In genomic region chr5:105563842-105564241, GRCh38 we compare ENCODE assay signal across 23 cellular contexts.
DNase-seq lines count a peak whose midpoint lies in the region; ATAC-seq, FAIRE-seq and TF ChIP-seq lines count a peak whose summit lies in the region.
"Had no signal": no experiment of that assay in that cellular context is flagged by ENCODE, and none has a peak within 500 bp of the region (broad histone marks: within the 10 kb centered on the region; RNA-seq: fewer than 3 reads in every experiment).

No MANE protein-coding gene starts in this region.

- no peaks in the 10 kb centered on the region for H3K9me3 Mint-ChIP-seq in GM23338
- no peaks in the 10 kb centered on the region for H3K9me3 Mint-ChIP-seq in neural progenitor cell

- H3K36me3 ChIP-seq in GM23338 (ENCODE audit: insufficient read depth) (no peaks in the 10 kb centered on the region), kidney (ENCODE audit: control insufficient read depth in 1 of 2, insufficient read depth in 2 of 2, low read length in 2 of 2) (no peaks in the 10 kb centered on the region), neural progenitor cell (no peaks in the 10 kb centered on the region)
- H3K36me3 ChIP-seq: BLaER1 treated with 17β-estradiol and CSF1 and Interleukin-3, amounts not matched to agents 10 nM and 100 nM had no signal

- no peak for FAIRE-seq in kidney (lab: Jason Lieb, UNC)
- FAIRE-seq: A549, D721Med, GM12891 had no signal

- H3K4me1 ChIP-seq in GM23338 (ENCODE audit: insufficient read depth) = no peaks in the 10 kb centered on the region
- H3K4me1 ChIP-seq in kidney (ENCODE audit: control insufficient read depth in 1 of 2, insufficient read depth in 1 of 2, low read depth in 1 of 2, low read length in 2 of 2) = no peaks in the 10 kb centered on the region
- H3K4me1 ChIP-seq in neural progenitor cell = no peaks in the 10 kb centered on the region
- H3K4me1 ChIP-seq: A549; BLaER1 treated with 17β-estradiol and CSF1 and Interleukin-3, amounts not matched to agents 10 nM and 100 nM; Caco-2 had no signal

- H3K27ac Mint-ChIP-seq in GM23338 (no peak overlapping the region), neural progenitor cell (no peak overlapping the region)
- H3K27ac Mint-ChIP-seq: B cell; CD4-positive, alpha-beta T cell; CD8-positive, alpha-beta T cell had no signal

- in situ Hi-C loops in SK-MEL-5 (cut with HindIII; ENCODE audit: low pct_unique_long_range_greater_than_20kb, low sequenced_read_pairs) = no loop called here

- H3K9me3 ChIP-seq in kidney (ENCODE audit: control insufficient read depth in 1 of 2, low read length in 2 of 2) (no peaks in the 10 kb centered on the region), neural progenitor cell (ENCODE audit: low read depth) (no peaks in the 10 kb centered on the region)
- H3K9me3 ChIP-seq: A549; BLaER1 treated with 17β-estradiol and CSF1 and Interleukin-3, amounts not matched to agents 10 nM and 100 nM; Caco-2 had no signal

- peak overlapping the region; percentile 60; the same call in 1 of the 2 replicates for H2AFZ ChIP-seq in GM23338
- H2AFZ ChIP-seq in neural progenitor cell (replicated peaks) = peak overlapping the region; percentile 18

- H3K4me2 ChIP-seq in GM23338 (no peak overlapping the region), neural progenitor cell (no peak overlapping the region)
- H3K4me2 ChIP-seq: A549; BLaER1 treated with 17β-estradiol and CSF1 and Interleukin-3, amounts not matched to agents 10 nM and 100 nM had no signal

- no peak for ATAC-seq in GM23338
- ATAC-seq in GM18907 (IDR thresholded peaks at IDR 0.05; ENCODE audit: unreplicated experiment) = no peak
- ATAC-seq: A549; CD8-positive, alpha-beta T cell had no signal

- no peaks in the 10 kb centered on the region for H3K9me2 ChIP-seq in GM23338 (ENCODE audit: insufficient read depth)

- H3K27me3 Mint-ChIP-seq in GM23338 (ENCODE audit: insufficient read depth, low read depth, poor library complexity) (peaks cover 6% of the 10 kb centered on the region), neural progenitor cell (ENCODE audit: insufficient read depth, low read depth) (no peaks in the 10 kb centered on the region)
- H3K27me3 Mint-ChIP-seq: B cell; CD4-positive, alpha-beta T cell had no signal

- H4K20me1 ChIP-seq in GM23338 (replicated peaks; ENCODE audit: insufficient read depth) = no peaks in the 10 kb centered on the region
- no peaks in the 10 kb centered on the region for H4K20me1 ChIP-seq in neural progenitor cell (ENCODE audit: low read depth)
- H4K20me1 ChIP-seq: BLaER1 treated with 17β-estradiol and CSF1 and Interleukin-3, amounts not matched to agents 10 nM and 100 nM had no signal

- no peaks in the 10 kb centered on the region for H3K4me1 Mint-ChIP-seq in GM23338
- no peaks in the 10 kb centered on the region for H3K4me1 Mint-ChIP-seq in neural progenitor cell
- H3K4me1 Mint-ChIP-seq: B cell had no signal

- no peaks in the 10 kb centered on the region for H3F3A ChIP-seq in GM23338 (replicated peaks; ENCODE audit: low read depth)
- no peaks in the 10 kb centered on the region for H3F3A ChIP-seq in neural progenitor cell (ENCODE audit: low read depth)

- H3K4me3 ChIP-seq in GM23338 (no peak overlapping the region), kidney (ENCODE audit: low read length in 2 of 2) (no peak overlapping the region), neural progenitor cell (no peak overlapping the region)
- H3K4me3 ChIP-seq: A549; BLaER1 treated with 17β-estradiol and CSF1 and Interleukin-3, amounts not matched to agents 10 nM and 100 nM had no signal

- H3K79me2 ChIP-seq in GM23338 (replicated peaks; ENCODE audit: insufficient read depth) (no peaks in the 10 kb centered on the region), neural progenitor cell (ENCODE audit: low read depth) (no peaks in the 10 kb centered on the region)

- H3K27ac ChIP-seq in GM23338 (ENCODE audit: low read depth) (no peak overlapping the region), kidney (ENCODE audit: low read depth in 2 of 2, low read length in 2 of 2) (no peak overlapping the region), neural progenitor cell (no peak overlapping the region)
- H3K27ac ChIP-seq: 22Rv1; A549; BLaER1 treated with 17β-estradiol and CSF1 and Interleukin-3, amounts not matched to agents 10 nM and 100 nM; C4-2B had no signal

- no peak for TF ChIP-seq CTCF in GM23338 (conservative IDR thresholded peaks at IDR 0.05; ENCODE audit: low read depth in 2 of 2)
- TF ChIP-seq CTCF in kidney (IDR thresholded peaks at IDR 0.05; ENCODE audit: borderline replicate concordance, extremely low read depth, insufficient read depth) = no peak
- TF ChIP-seq CTCF in neural progenitor cell (IDR thresholded peaks at IDR 0.05) = no peak

- DNase-seq in GM23338 (ENCODE audit: low spot score) (no peak), SK-MEL-5 (ENCODE audit: low read depth, low spot score) (peak; percentile 37), kidney (peak; percentile 38), neural progenitor cell (ENCODE audit: low spot score) (no peak), EL (no peak)
- no peak for DNase-seq in activated CD4-positive, CD25-positive, alpha-beta regulatory T cell (lab: John Stamatoyannopoulos, UW)
- no peak for DNase-seq in activated CD4-positive, alpha-beta T cell treated with anti-CD3 and anti-CD28 coated beads, Interleukin-2, amount 50 U/mL, for 48 hours
- DNase-seq: AML-193; Caco-2; Calu3; CD4-positive, alpha-beta T cell; CD8-positive, alpha-beta T cell; DMS79; DND-41; GF-D8 had no signal

- intact Hi-C loops in kidney (cut with DNase I) = no loop called here

- H3K4me3 Mint-ChIP-seq in GM23338 (no peak overlapping the region), neural progenitor cell (no peak overlapping the region)
- H3K4me3 Mint-ChIP-seq: B cell; CD4-positive, alpha-beta T cell; CD8-positive, alpha-beta T cell had no signal

- H3K9ac ChIP-seq in kidney (ENCODE audit: low read length in 2 of 2) = no peak overlapping the region
- no peak overlapping the region for H3K9ac ChIP-seq in neural progenitor cell
- H3K9ac ChIP-seq: BLaER1 treated with 17β-estradiol and CSF1 and Interleukin-3, amounts not matched to agents 10 nM and 100 nM had no signal

- H3K36me3 Mint-ChIP-seq in GM23338 (ENCODE audit: low read depth) = no peaks in the 10 kb centered on the region
- H3K36me3 Mint-ChIP-seq in neural progenitor cell = no peaks in the 10 kb centered on the region
- H3K36me3 Mint-ChIP-seq: CD8-positive, alpha-beta T cell had no signal

- H3K27me3 ChIP-seq in GM23338 (ENCODE audit: insufficient read depth) = no peaks in the 10 kb centered on the region
- H3K27me3 ChIP-seq in neural progenitor cell = no peaks in the 10 kb centered on the region
- H3K27me3 ChIP-seq: BLaER1 treated with 17β-estradiol and CSF1 and Interleukin-3, amounts not matched to agents 10 nM and 100 nM had no signal

TF ChIP-seq in GM23338, 12 proteins besides CTCF, POLR2A, EP300 and RAD21 (continues in another document):
- TF ChIP-seq REST (IDR thresholded peaks at IDR 0.05; ENCODE audit: unreplicated experiment) = no peak

Comparison
In these comparisons a context has a peak if more than half of its experiments do, and no peak if none do; other contexts are left out.
1. DNase-seq: peak in SK-MEL-5 (single experiment) and kidney (single experiment); none in GM23338 (single experiment), neural progenitor cell (single experiment), activated CD4-positive, CD25-positive, alpha-beta regulatory T cell (0 of 4), activated CD4-positive, alpha-beta T cell treated with anti-CD3 and anti-CD28 coated beads, Interleukin-2, amount 50 U/mL, for 48 hours (0 of 2) and EL (single experiment).